In genomic region chr4:127783971-127784519, GRCh38 we compare ENCODE assay signal across 10 cellular contexts. TPM values are rescaled to one million over a fixed set of nuclear protein-coding genes. Genes with fewer than 3 reads are reported as not detected.
A peak's percentile ranks its signal among the peaks of the same experiment; 100 is the strongest.
DNase-seq lines count a peak whose midpoint lies in the region; ATAC-seq and TF ChIP-seq lines count a peak whose summit lies in the region.
"Had no signal": no experiment of that assay in that cellular context is flagged by ENCODE, and none has a peak within 500 bp of the region (broad histone marks: within the 10 kb centered on the region; RNA-seq: fewer than 3 reads in every experiment).

No MANE protein-coding gene starts in this region.

- peaks cover 21% of the 10 kb centered on the region for H3K27me3 Mint-ChIP-seq in nephron (ENCODE audit: low read depth)
- peaks cover 16% of the 10 kb centered on the region for H3K27me3 Mint-ChIP-seq in neural progenitor cell (ENCODE audit: insufficient read depth, low read depth)
- H3K27me3 Mint-ChIP-seq in CD8-positive, alpha-beta T cell (ENCODE audit: low read depth) = peaks cover 53% of the 10 kb centered on the region

- H3K4me1 Mint-ChIP-seq in nephron (peaks cover 14% of the 10 kb centered on the region), neural progenitor cell (peaks cover 11% of the 10 kb centered on the region)
- H3K4me1 Mint-ChIP-seq in CD8-positive, alpha-beta T cell (ENCODE audit: low read depth) = peaks cover 15% of the 10 kb centered on the region

- H3K27me3 ChIP-seq in ACC112 (ENCODE audit: insufficient read depth, low read length) = no peaks in the 10 kb centered on the region
- peaks cover 48% of the 10 kb centered on the region for H3K27me3 ChIP-seq in HUES48 (ENCODE audit: control insufficient read depth, insufficient read depth, low read length)
- H3K27me3 ChIP-seq in breast epithelium = no peaks in the 10 kb centered on the region
- peaks cover 55% of the 10 kb centered on the region for H3K27me3 ChIP-seq in neural progenitor cell
- peaks cover 25% of the 10 kb centered on the region for H3K27me3 ChIP-seq in CD8-positive, alpha-beta T cell (ENCODE audit: insufficient read depth, low read length)

- H3K9me3 ChIP-seq in HUES48 (ENCODE audit: control insufficient read depth, insufficient read depth, low read length) (no peaks in the 10 kb centered on the region), breast epithelium (no peaks in the 10 kb centered on the region), neural progenitor cell (ENCODE audit: low read depth) (no peaks in the 10 kb centered on the region)
- no peaks in the 10 kb centered on the region for H3K9me3 ChIP-seq in CD8-positive, alpha-beta T cell (ENCODE audit: low read length)

- H2AFZ ChIP-seq in ACC112 (ENCODE audit: low read length, unreplicated experiment) (no peak overlapping the region), neural progenitor cell (replicated peaks) (no peak overlapping the region)

- H3K36me3 Mint-ChIP-seq in nephron (ENCODE audit: low read depth) = no peaks in the 10 kb centered on the region
- no peaks in the 10 kb centered on the region for H3K36me3 Mint-ChIP-seq in neural progenitor cell
- H3K36me3 Mint-ChIP-seq in CD8-positive, alpha-beta T cell = no peaks in the 10 kb centered on the region

- no peaks in the 10 kb centered on the region for H3K79me2 ChIP-seq in ACC112 (ENCODE audit: control insufficient read depth, insufficient read depth, low read length, unreplicated experiment)
- no peaks in the 10 kb centered on the region for H3K79me2 ChIP-seq in neural progenitor cell (ENCODE audit: low read depth)

- H3K9ac ChIP-seq in HUES48 (ENCODE audit: low read depth, low read length) (no peak overlapping the region), neural progenitor cell (no peak overlapping the region)

- intact Hi-C loops in breast epithelium (cut with DNase I; ENCODE audit: low total_unique reads) = no loop called here
- intact Hi-C loops in CD8-positive, alpha-beta T cell (cut with DNase I, micrococcal nuclease) = no loop called here

- TF ChIP-seq CTCF in breast epithelium (IDR thresholded peaks at IDR 0.05) (no peak), nephron (IDR thresholded peaks at IDR 0.05; ENCODE audit: unreplicated experiment in 3 of 3) (no peak), neural progenitor cell (IDR thresholded peaks at IDR 0.05) (no peak)
- TF ChIP-seq CTCF in CD8-positive, alpha-beta T cell (IDR thresholded peaks at IDR 0.05) = no peak

- peak overlapping the region in 2 of 3 experiments; percentile 5 to 9 for H3K27ac Mint-ChIP-seq in nephron
- no peak overlapping the region for H3K27ac Mint-ChIP-seq in neural progenitor cell
- H3K27ac Mint-ChIP-seq in CD8-positive, alpha-beta T cell = no peak overlapping the region
- H3K27ac Mint-ChIP-seq: activated naive CD4-positive, alpha-beta T cell treated with anti-CD3 and anti-CD28 coated beads for 36 hours; memory B cell had no signal

- H3K36me3 ChIP-seq in ACC112 (ENCODE audit: insufficient read depth, low read length) = no peaks in the 10 kb centered on the region
- H3K36me3 ChIP-seq in HUES48 (ENCODE audit: control insufficient read depth, insufficient read depth, low read length) = no peaks in the 10 kb centered on the region
- H3K36me3 ChIP-seq in breast epithelium = no peaks in the 10 kb centered on the region
- no peaks in the 10 kb centered on the region for H3K36me3 ChIP-seq in neural progenitor cell
- H3K36me3 ChIP-seq in CD8-positive, alpha-beta T cell (ENCODE audit: insufficient read depth, low read length) = no peaks in the 10 kb centered on the region

- H3F3A ChIP-seq in neural progenitor cell (ENCODE audit: low read depth) = peaks cover 11% of the 10 kb centered on the region

- no peaks in the 10 kb centered on the region for H4K20me1 ChIP-seq in neural progenitor cell (ENCODE audit: low read depth)

- no peak for ATAC-seq in CD8-positive, alpha-beta T cell

- H3K27ac ChIP-seq in ACC112 (ENCODE audit: low read depth, low read length) (no peak overlapping the region), HUES48 (ENCODE audit: low read depth, low read length) (no peak overlapping the region), breast epithelium (peak overlapping the region; percentile 88 to 95), neural progenitor cell (no peak overlapping the region)
- no peak overlapping the region for H3K27ac ChIP-seq in CD8-positive, alpha-beta T cell (ENCODE audit: low read depth, low read length)

- H3K4me3 Mint-ChIP-seq in nephron (peak overlapping the region; percentile 97 to 98 (median 97)), neural progenitor cell (no peak overlapping the region)
- no peak overlapping the region for H3K4me3 Mint-ChIP-seq in CD8-positive, alpha-beta T cell

- CTCF ChIA-PET in CD8-positive, alpha-beta T cell (lab: Charles Lee) = no interaction called here

- no peak for DNase-seq in breast epithelium (ENCODE audit: low spot score in 2 of 2)
- DNase-seq in activated T-cell treated with anti-CD3 and anti-CD28 coated beads for 4 hours = no peak
- no peak for DNase-seq in neural progenitor cell (ENCODE audit: low spot score)
- DNase-seq in AG08395 (ENCODE audit: low spot score) = no peak
- no peak for DNase-seq in CD8-positive, alpha-beta T cell
- DNase-seq: activated naive CD4-positive, alpha-beta T cell treated with anti-CD3 and anti-CD28 coated beads for 36 hours had no signal

- no peak overlapping the region for H3K4me2 ChIP-seq in neural progenitor cell

- H3K4me3 ChIP-seq in ACC112 (ENCODE audit: low read depth, low read length) (peak overlapping the region; percentile 96), HUES48 (ENCODE audit: low read depth, low read length) (0 out of 2 replicates have a peak overlapping the region, but pooled peaks have one; percentile 71), breast epithelium (peak overlapping the region in 2 of 3 donors; percentile 79 to 84), neural progenitor cell (no peak overlapping the region)
- H3K4me3 ChIP-seq in CD8-positive, alpha-beta T cell (ENCODE audit: low read depth, low read length) = no peak overlapping the region

- H3K4me1 ChIP-seq in ACC112 (ENCODE audit: control insufficient read depth, insufficient read depth, low read length, unreplicated experiment) (peaks cover 8% of the 10 kb centered on the region), HUES48 (ENCODE audit: control insufficient read depth, insufficient read depth, low read length) (peaks cover 3% of the 10 kb centered on the region; the same call in 1 of the 2 replicates), breast epithelium (no peaks in the 10 kb centered on the region), neural progenitor cell (no peaks in the 10 kb centered on the region)
- H3K4me1 ChIP-seq in CD8-positive, alpha-beta T cell (ENCODE audit: insufficient read depth, low read length) = peaks cover 14% of the 10 kb centered on the region

- POLR2A ChIA-PET in CD8-positive, alpha-beta T cell (lab: Charles Lee) = no interaction called here

- TF ChIP-seq POLR2A in breast epithelium (IDR thresholded peaks at IDR 0.05) = no peak

- H3K9me3 Mint-ChIP-seq in nephron = no peaks in the 10 kb centered on the region
- H3K9me3 Mint-ChIP-seq in neural progenitor cell = no peaks in the 10 kb centered on the region
- H3K9me3 Mint-ChIP-seq in CD8-positive, alpha-beta T cell = no peaks in the 10 kb centered on the region
- H3K9me3 Mint-ChIP-seq: activated naive CD4-positive, alpha-beta T cell treated with anti-CD3 and anti-CD28 coated beads for 36 hours; memory B cell had no signal

RNA-seq across cellular contexts. Expression of gene HSPA4L, which starts 1.9 kb away (rescaled TPM):
- total RNA-seq in breast epithelium (10 to 100 TPM in 1 of 3 donors, 1 to 10 TPM in 2; 2.7 to 14.5 (median 7.2) TPM), neural progenitor cell (ENCODE audit: low replicate concordance) (0.67 and 0.77 TPM in 2 replicates)
- not detected for total RNA-seq in CD8-positive, alpha-beta T cell

RNA-seq across cellular contexts. Expression of gene SLC25A31, which starts 53.8 kb away (rescaled TPM):
- not detected for total RNA-seq in breast epithelium
- total RNA-seq in neural progenitor cell (ENCODE audit: low replicate concordance) = 0.21 TPM in 1 of 2 replicates, not detected in the other
- total RNA-seq in CD8-positive, alpha-beta T cell = not detected
- total RNA-seq: activated naive CD4-positive, alpha-beta T cell treated with anti-CD3 and anti-CD28 coated beads for 36 hours had no signal

Comparison
In these comparisons a context has a peak if more than half of its experiments do, and no peak if none do; other contexts are left out.
1. H3K27ac ChIP-seq: peak in breast epithelium (2 of 2); none in ACC112 (single experiment), HUES48 (single experiment), neural progenitor cell (single experiment) and CD8-positive, alpha-beta T cell (single experiment).
2. H3K4me3 ChIP-seq: peak in ACC112 (single experiment), HUES48 (single experiment) and breast epithelium (2 of 3); none in neural progenitor cell (single experiment) and CD8-positive, alpha-beta T cell (single experiment).
3. H3K27ac Mint-ChIP-seq: peak in nephron (2 of 3); none in neural progenitor cell (single experiment) and CD8-positive, alpha-beta T cell (single experiment).
4. H3K4me3 Mint-ChIP-seq: peak in nephron (3 of 3); none in neural progenitor cell (single experiment) and CD8-positive, alpha-beta T cell (single experiment).